ENCODE assay signal across 8 cellular contexts in the genomic region with DNA sequence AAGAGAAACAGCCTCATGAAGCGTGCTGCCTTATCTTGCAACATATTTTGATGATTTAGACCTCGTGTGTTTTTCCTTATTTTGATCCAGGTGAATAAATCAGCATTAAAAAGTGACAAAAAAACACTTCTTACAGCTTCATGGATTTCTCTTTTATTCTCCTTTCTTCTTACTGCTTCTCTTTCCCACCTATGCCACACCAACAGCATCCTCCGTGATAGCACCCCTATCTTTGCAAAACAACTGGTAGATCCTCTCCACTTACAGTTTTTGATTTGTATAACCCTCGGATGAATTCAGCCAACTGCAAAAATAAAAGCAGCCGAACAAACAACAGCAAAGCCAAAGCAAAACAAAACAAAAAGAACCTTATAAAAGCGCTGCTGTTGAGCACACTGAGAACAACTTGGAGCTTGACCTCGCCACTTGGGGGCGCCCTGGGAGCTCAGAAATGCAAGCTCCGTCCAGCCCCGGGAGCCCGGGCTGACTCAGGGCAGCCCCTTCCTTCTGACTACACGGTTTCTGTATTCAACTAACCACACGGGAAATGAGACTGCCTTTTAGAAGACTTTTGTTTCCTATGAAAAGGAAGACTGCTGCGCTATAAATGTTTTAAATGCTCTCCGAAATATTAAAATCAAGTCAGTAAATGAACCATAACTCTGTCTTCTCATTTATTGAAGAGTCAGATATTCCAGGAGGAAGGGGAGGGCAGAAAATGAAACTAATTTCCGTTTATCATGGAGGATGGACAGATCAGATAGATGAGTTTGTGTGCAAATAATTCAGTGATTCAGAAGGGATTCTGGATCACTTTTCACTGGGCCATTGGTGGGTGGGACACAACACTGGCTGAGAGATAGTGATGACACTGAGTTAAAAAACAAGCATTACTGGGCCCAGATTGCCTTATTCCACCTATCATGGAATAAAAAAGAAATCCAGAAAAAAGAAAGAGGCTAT.
DNase-seq lines count a peak whose midpoint lies in the region; ATAC-seq and TF ChIP-seq lines count a peak whose summit lies in the region.
"Not testable (repeated sequence)": the region's sequence is repeated elsewhere in the genome, so short reads cannot be mapped to it uniquely, and the experiment has no call there.

No MANE protein-coding gene starts in this region.

- H3K4me3 ChIP-seq in fibroblast of villous mesenchyme (ENCODE audit: low read depth, low read length); ovary: not testable (repeated sequence)

- not testable (repeated sequence) for H3K4me1 Mint-ChIP-seq in Calu3 (ENCODE audit: low read depth, unreplicated experiment); T-cell

- TF ChIP-seq POLR2A in ovary (IDR thresholded peaks at IDR 0.05), result not testable (repeated sequence)

- H3K27me3 Mint-ChIP-seq in Calu3 (ENCODE audit: unreplicated experiment); T-cell: not testable (repeated sequence)

- POLR2A ChIA-PET in T-cell (lab: Charles Lee), result not testable (repeated sequence)

- H3K27ac Mint-ChIP-seq in Calu3 (ENCODE audit: unreplicated experiment); T-cell: not testable (repeated sequence)

- not testable (repeated sequence) for BruUV-seq in Calu3 (replicated peaks; lab: Mats Ljungman, UMichigan)

- not testable (repeated sequence) for H3K36me3 Mint-ChIP-seq in Calu3 (ENCODE audit: insufficient read depth, unreplicated experiment); T-cell

- not testable (repeated sequence) for H3K27ac ChIP-seq in ovary

- ATAC-seq in GM19467 (IDR thresholded peaks at IDR 0.05; ENCODE audit: unreplicated experiment), result peak; percentile 98
- ATAC-seq in HG03060 (IDR thresholded peaks at IDR 0.05; ENCODE audit: low read depth, unreplicated experiment), result peak; percentile 75
- ATAC-seq in T-cell (replicated peaks in 1 of 4), result peak; percentile 99 to 100 (median 100)

- CTCF ChIA-PET in Calu3 (lab: Charles Lee); T-cell (lab: Charles Lee): not testable (repeated sequence)

- not testable (repeated sequence) for TF ChIP-seq EP300 in ovary (IDR thresholded peaks at IDR 0.05)

- H3K9me3 Mint-ChIP-seq in Calu3 (ENCODE audit: low read depth, unreplicated experiment); T-cell: not testable (repeated sequence)

- not testable (repeated sequence) for H3K36me3 ChIP-seq in ovary

- not testable (repeated sequence) for H3K4me1 ChIP-seq in ovary (ENCODE audit: insufficient read depth)

- intact Hi-C loops in Calu3 (cut with micrococcal nuclease; ENCODE audit: unreplicated experiment); ovary (cut with DNase I): not testable (repeated sequence)

- not testable (repeated sequence) for H3K27me3 ChIP-seq in ovary

- not testable (repeated sequence) for H3K9me3 ChIP-seq in ovary

- peak; percentile 85 for DNase-seq in Calu3
- peak; percentile 51 to 88 (median 78) for DNase-seq in T-cell
- peak; percentile 75 to 79 for DNase-seq in activated T-helper 1 cell treated with anti-CD3 and anti-CD28 coated beads, Interleukin-2, amount 50 U/mL, for 16 hours (ENCODE audit: low read depth in 1 of 2, low spot score in 1 of 2)
- not testable (repeated sequence) for DNase-seq in fibroblast of villous mesenchyme (ENCODE audit: low read depth)
- peak; percentile 46 to 86 (median 77) for DNase-seq in ovary
- peak; percentile 66 to 68 for DNase-seq in stimulated activated CD8-positive, alpha-beta memory T cell treated with anti-CD3 and anti-CD28 coated beads, Interleukin-4, amount 100 ng/mL, for 4 hours (ENCODE audit: low read depth in 2 of 2, low spot score in 1 of 2)

- 9 to 18% (median 12%) methylated on average over 8 to 11 of the region's 16 CpGs for WGBS in ovary, 3 donors

- TF ChIP-seq CTCF in Calu3 (IDR thresholded peaks at IDR 0.05; ENCODE audit: unreplicated experiment), result peak; percentile 31
- TF ChIP-seq CTCF in fibroblast of villous mesenchyme (IDR thresholded peaks at IDR 0.05; ENCODE audit: insufficient read depth, low read depth, low read length), result peak; percentile 27
- TF ChIP-seq CTCF in ovary (IDR thresholded peaks at IDR 0.05), result not testable (repeated sequence)

- H3K4me3 Mint-ChIP-seq in Calu3 (ENCODE audit: low read depth, unreplicated experiment); T-cell: not testable (repeated sequence)
